9 cellular contexts compared by ENCODE assay signal in genomic region chr14:36747411-36748184, GRCh38.
A peak's percentile ranks its signal among the peaks of the same experiment; 100 is the strongest.
DNase-seq lines count a peak whose midpoint lies in the region; ATAC-seq and TF ChIP-seq lines count a peak whose summit lies in the region.
"Had no signal": no experiment of that assay in that cellular context is flagged by ENCODE, and none has a peak within 500 bp of the region (broad histone marks: within the 10 kb centered on the region; RNA-seq: fewer than 3 reads in every experiment).

No MANE protein-coding gene starts in this region.

- H3K9me3 ChIP-seq in SK-N-SH (no peaks in the 10 kb centered on the region), transverse colon (peaks cover 0 to 4% of the 10 kb centered on the region in 2 donors)
- H3K9me3 ChIP-seq: SJCRH30 had no signal

- H3K4me2 ChIP-seq in SK-N-SH, result no peak overlapping the region

- H3K4me3 ChIP-seq in SK-N-SH (ENCODE audit: low read depth in 2 of 2, low read length in 1 of 2), result no peak overlapping the region; a peak in 1 of 4 replicates
- H3K4me3 ChIP-seq in transverse colon, result no peak overlapping the region
- H3K4me3 ChIP-seq: SJCRH30 had no signal

- POLR2A ChIA-PET in SK-N-SH (lab: Yijun Ruan, JAX), result no interaction called here

- H3K27me3 ChIP-seq in SK-N-SH (ENCODE audit: insufficient read depth) (no peaks in the 10 kb centered on the region), transverse colon (no peaks in the 10 kb centered on the region)
- H3K27me3 ChIP-seq: SJCRH30 had no signal

- TF ChIP-seq EP300 in SK-N-SH (IDR thresholded peaks at IDR 0.05; ENCODE audit: borderline replicate concordance in 1 of 2, low read depth in 1 of 2, low read length in 1 of 2) (no peak), transverse colon (IDR thresholded peaks at IDR 0.05; ENCODE audit: low read depth) (no peak)

- intact Hi-C loops in transverse colon (cut with DNase I; ENCODE audit: low total_unique reads), result no loop called here

- H3K4me1 ChIP-seq in SK-N-SH (ENCODE audit: control insufficient read depth in 1 of 2, insufficient read depth in 2 of 2, low read depth in 1 of 2, low read length in 1 of 2) (no peaks in the 10 kb centered on the region), transverse colon (peaks cover 0 to 11% (median 0%) of the 10 kb centered on the region in 4 donors)
- H3K4me1 ChIP-seq: SJCRH30 had no signal

- no peak overlapping the region for H2AFZ ChIP-seq in SK-N-SH (ENCODE audit: low read depth)

- TF ChIP-seq RAD21 in SK-N-SH (IDR thresholded peaks at IDR 0.05; ENCODE audit: low read length), result no peak

- H3K27ac ChIP-seq in SK-N-SH (ENCODE audit: low read depth in 2 of 2, low read length in 1 of 2) (no peak overlapping the region), transverse colon (no peak overlapping the region)
- H3K27ac ChIP-seq: SJCRH30 had no signal

- H3K9ac ChIP-seq in SK-N-SH, result no peak overlapping the region

- H3K9me2 ChIP-seq in SK-N-SH, result no peaks in the 10 kb centered on the region

- in situ Hi-C loops in transverse colon (cut with MboI; ENCODE audit: low pct_ligation_motif_present in 1 of 4, low pct_unique_long_range_greater_than_20kb in 1 of 4, low sequenced_read_pairs in 3 of 4), result no loop called here

- TF ChIP-seq CTCF in SK-N-SH (IDR thresholded peaks at IDR 0.05) (peak; percentile 55), transverse colon (IDR thresholded peaks at IDR 0.05) (peak in 4 of 5 experiments; percentile 21 to 34 (median 26))

- WGBS in SK-N-SH (ENCODE audit: low lambda C conversion rate), result 8% methylated on average over 8 of the region's 8 CpGs
- WGBS in transverse colon (ENCODE audit: low coverage in 1 of 2), 2 donors, result 60 to 72% methylated on average over 7 to 8 of the region's 8 CpGs

- no peaks in the 10 kb centered on the region for H4K20me1 ChIP-seq in SK-N-SH (ENCODE audit: insufficient read depth)

- ATAC-seq in SK-N-SH treated with all-trans-retinoic acid at 6 μM for 48 hours (no peak), GM18873 (IDR thresholded peaks at IDR 0.05; ENCODE audit: low FRiP score, unreplicated experiment) (no peak), HG03135 (IDR thresholded peaks at IDR 0.05; ENCODE audit: unreplicated experiment) (no peak)

- no peak for TF ChIP-seq POLR2A in erythroblast (IDR thresholded peaks at IDR 0.05; ENCODE audit: low read length)
- no peak for TF ChIP-seq POLR2A in transverse colon (IDR thresholded peaks at IDR 0.05)

- H3F3A ChIP-seq in SK-N-SH (replicated peaks; ENCODE audit: insufficient read depth), result no peaks in the 10 kb centered on the region

- DNase-seq in SK-N-SH (peak; percentile 5), NCI-H1105 treated with DMSO at 0.1 percent for 48 hours (lab: John Stamatoyannopoulos, UW) (peak; percentile 31), erythroblast (lab: John Stamatoyannopoulos, UW) (peak; percentile 20 to 35), transverse colon (no peak), T-helper 2 cell (no peak)

- H3K36me3 ChIP-seq in SK-N-SH (replicated peaks in 1 of 2; ENCODE audit: control insufficient read depth in 1 of 2, insufficient read depth in 2 of 2, low read length in 1 of 2) (no peaks in the 10 kb centered on the region), transverse colon (no peaks in the 10 kb centered on the region)
- H3K36me3 ChIP-seq: SJCRH30 had no signal

- CTCF ChIA-PET in SK-N-SH (lab: Yijun Ruan, JAX), result interaction anchor here (0.6 to 1.1 kb wide), 3 partner anchors 13 to 43 kb away, joined by 3 to 4 read pairs (median 4); no protein-coding TSS in a partner anchor

- H3K79me2 ChIP-seq in SK-N-SH (ENCODE audit: insufficient read depth), result no peaks in the 10 kb centered on the region

TF ChIP-seq in SK-N-SH, 30 proteins besides CTCF, POLR2A, EP300 and RAD21:
- TF ChIP-seq ZBTB33 (IDR thresholded peaks at IDR 0.05; ENCODE audit: borderline replicate concordance, low read depth) (no peak), FOXM1 (IDR thresholded peaks at IDR 0.05; ENCODE audit: low read depth) (no peak), SMC3 (IDR thresholded peaks at IDR 0.05; ENCODE audit: low read depth, low read length) (no peak), MEF2A (IDR thresholded peaks at IDR 0.05; ENCODE audit: borderline replicate concordance, low read depth) (no peak)

TF ChIP-seq in SK-N-SH treated with all-trans-retinoic acid at 6 μM for 48 hours, 23 proteins besides CTCF, POLR2A, EP300 and RAD21 (continues in another document):
- no peak for TF ChIP-seq CSRNP3 (CRISPR knock-in tag; IDR thresholded peaks at IDR 0.05)
- no peak for TF ChIP-seq ESRRG (CRISPR knock-in tag; IDR thresholded peaks at IDR 0.05)
- no peak for TF ChIP-seq ZFP30 (CRISPR knock-in tag; IDR thresholded peaks at IDR 0.05)
- TF ChIP-seq POU6F1 (CRISPR knock-in tag; IDR thresholded peaks at IDR 0.05; ENCODE audit: borderline replicate concordance, low read depth), result no peak
- no peak for TF ChIP-seq ISL1 (CRISPR knock-in tag; IDR thresholded peaks at IDR 0.05)
- no peak for TF ChIP-seq TSHZ2 (CRISPR knock-in tag; IDR thresholded peaks at IDR 0.05)
- no peak for TF ChIP-seq CREB5 (CRISPR knock-in tag; IDR thresholded peaks at IDR 0.05; ENCODE audit: low read depth)
- TF ChIP-seq ZFP3 (CRISPR knock-in tag; IDR thresholded peaks at IDR 0.05), result no peak
- TF ChIP-seq PPARA (CRISPR knock-in tag; IDR thresholded peaks at IDR 0.05; ENCODE audit: borderline replicate concordance), result no peak
- TF ChIP-seq CSDC2 (CRISPR knock-in tag; IDR thresholded peaks at IDR 0.05), result no peak
- no peak for TF ChIP-seq SNAI2 (CRISPR knock-in tag; IDR thresholded peaks at IDR 0.05)
- no peak for TF ChIP-seq GLIS3 (CRISPR knock-in tag; IDR thresholded peaks at IDR 0.05)
- TF ChIP-seq TCF4 (CRISPR knock-in tag; IDR thresholded peaks at IDR 0.05; ENCODE audit: borderline replicate concordance), result no peak

Comparison
In these comparisons a context has a peak if more than half of its experiments do, and no peak if none do; other contexts are left out.
1. DNase-seq: peak in SK-N-SH (single experiment), NCI-H1105 treated with DMSO at 0.1 percent for 48 hours (single experiment) and erythroblast (2 of 2); none in transverse colon (single experiment) and T-helper 2 cell (0 of 5).